In genomic region chr11:75146711-75147110, GRCh38 we compare ENCODE assay signal across 28 cellular contexts. TPM values are rescaled to one million over a fixed set of nuclear protein-coding genes. Genes with fewer than 3 reads are reported as not detected.
"Had no signal": no experiment of that assay in that cellular context is flagged by ENCODE, and none has a peak within 500 bp of the region (broad histone marks: within the 10 kb centered on the region; RNA-seq: fewer than 3 reads in every experiment).

No MANE protein-coding gene starts in this region.

- DNase-seq: activated CD4-positive, alpha-beta T cell treated with anti-CD3 and anti-CD28 coated beads, Interleukin-2, amount 10 ng/mL, durations not matched to agents 24 days and 14 days; activated CD4-positive, alpha-beta T cell treated with anti-CD3 and anti-CD28 coated beads, Interleukin-2, amount 50 U/mL, for 48 hours; activated CD4-positive, CD25-positive, alpha-beta regulatory T cell treated with anti-CD3 and anti-CD28 coated beads, Interleukin-2, amount 50 U/mL, for 72 hours; activated CD8-positive, alpha-beta memory T cell treated with anti-CD3 and anti-CD28 coated beads, Interleukin-2, amount 10 ng/mL, durations not matched to agents 7 days and 5 days; activated gamma-delta T cell; activated naive CD4-positive, alpha-beta T cell treated with anti-CD3 and anti-CD28 coated beads for 36 hours; activated naive CD8-positive, alpha-beta T cell treated with anti-CD3 and anti-CD28 coated beads, Interleukin-2, amount 10 ng/mL, durations not matched to agents 7 days and 5 days; activated T-cell treated with anti-CD3 and anti-CD28 coated beads, Interleukin-2, amount 50 U/mL, for 4 hours; anterior cingulate cortex; central memory CD4-positive, alpha-beta T cell; KG1; NCI-H1048; NCI-H1417; NCI-H1930; NCI-H2171 treated with DMSO at 0.1 percent for 48 hours; NCI-H510A; NCI-H526 treated with DMSO at 0.1 percent for 48 hours; NCI-H82; SIG-M5; T-helper 17 cell; T-helper 9 cell had no signal

- H3K27me3 ChIP-seq: adrenal gland, breast epithelium had no signal

- H3K4me1 ChIP-seq: breast epithelium had no signal

- H3K36me3 Mint-ChIP-seq: activated CD8-positive, alpha-beta memory T cell treated with anti-CD3 and anti-CD28 coated beads, Interleukin-2, amount 10 ng/mL, durations not matched to agents 7 days and 5 days; activated naive CD8-positive, alpha-beta T cell treated with anti-CD3 and anti-CD28 coated beads, Interleukin-2, amount 10 ng/mL, durations not matched to agents 7 days and 5 days; WTC11 had no signal

- ATAC-seq: activated CD8-positive, alpha-beta memory T cell treated with anti-CD3 and anti-CD28 coated beads, Interleukin-2, amount 10 ng/mL, durations not matched to agents 7 days and 5 days; activated T-cell treated with anti-CD3 and anti-CD28 coated beads, Interleukin-2, amount 50 U/mL, for 4 hours; T-helper 17 cell; WTC11 had no signal

- H3K4me3 ChIP-seq: adrenal gland, breast epithelium had no signal

- H3K27ac Mint-ChIP-seq: activated CD4-positive, alpha-beta T cell treated with anti-CD3 and anti-CD28 coated beads, Interleukin-2, amount 10 ng/mL, durations not matched to agents 24 days and 14 days; activated CD8-positive, alpha-beta memory T cell treated with anti-CD3 and anti-CD28 coated beads, Interleukin-2, amount 10 ng/mL, durations not matched to agents 7 days and 5 days; activated naive CD4-positive, alpha-beta T cell treated with anti-CD3 and anti-CD28 coated beads for 36 hours; T-helper 17 cell; WTC11 had no signal

- H3K9me3 Mint-ChIP-seq: activated CD4-positive, alpha-beta T cell treated with anti-CD3 and anti-CD28 coated beads, Interleukin-2, amount 10 ng/mL, durations not matched to agents 24 days and 14 days; activated naive CD4-positive, alpha-beta T cell treated with anti-CD3 and anti-CD28 coated beads for 36 hours; activated naive CD8-positive, alpha-beta T cell treated with anti-CD3 and anti-CD28 coated beads, Interleukin-2, amount 10 ng/mL, durations not matched to agents 7 days and 5 days; activated T-cell treated with anti-CD3 and anti-CD28 coated beads, Interleukin-2, amount 50 U/mL, for 4 hours; WTC11 had no signal

- H3K4me3 Mint-ChIP-seq: activated CD4-positive, alpha-beta T cell treated with anti-CD3 and anti-CD28 coated beads, Interleukin-2, amount 10 ng/mL, durations not matched to agents 24 days and 14 days; activated CD8-positive, alpha-beta memory T cell treated with anti-CD3 and anti-CD28 coated beads, Interleukin-2, amount 10 ng/mL, durations not matched to agents 7 days and 5 days; activated naive CD4-positive, alpha-beta T cell treated with anti-CD3 and anti-CD28 coated beads for 36 hours; activated naive CD8-positive, alpha-beta T cell treated with anti-CD3 and anti-CD28 coated beads, Interleukin-2, amount 10 ng/mL, durations not matched to agents 7 days and 5 days; activated T-cell treated with anti-CD3 and anti-CD28 coated beads, Interleukin-2, amount 50 U/mL, for 4 hours; T-helper 17 cell; WTC11 had no signal

- H3K36me3 ChIP-seq: adrenal gland, breast epithelium had no signal

- H3K9me3 ChIP-seq: adrenal gland, breast epithelium had no signal

- H3K27ac ChIP-seq: breast epithelium had no signal

RNA-seq across cellular contexts. Expression of gene SLCO2B1, which starts 4.2 kb away (rescaled TPM):
- total RNA-seq: activated CD4-positive, alpha-beta T cell treated with anti-CD3 and anti-CD28 coated beads, Interleukin-2, amount 10 ng/mL, durations not matched to agents 24 days and 14 days; activated CD8-positive, alpha-beta memory T cell treated with anti-CD3 and anti-CD28 coated beads, Interleukin-2, amount 10 ng/mL, durations not matched to agents 7 days and 5 days; activated naive CD4-positive, alpha-beta T cell treated with anti-CD3 and anti-CD28 coated beads for 36 hours; LHCN-M2; T-helper 17 cell had no signal

RNA-seq across cellular contexts. Expression of gene OR2AT4, which starts 50.0 kb away (rescaled TPM):
- total RNA-seq: activated CD4-positive, alpha-beta T cell treated with anti-CD3 and anti-CD28 coated beads, Interleukin-2, amount 10 ng/mL, durations not matched to agents 24 days and 14 days; activated CD8-positive, alpha-beta memory T cell treated with anti-CD3 and anti-CD28 coated beads, Interleukin-2, amount 10 ng/mL, durations not matched to agents 7 days and 5 days; activated naive CD4-positive, alpha-beta T cell treated with anti-CD3 and anti-CD28 coated beads for 36 hours; activated naive CD8-positive, alpha-beta T cell treated with anti-CD3 and anti-CD28 coated beads, Interleukin-2, amount 10 ng/mL, durations not matched to agents 7 days and 5 days; activated T-cell treated with anti-CD3 and anti-CD28 coated beads, Interleukin-2, amount 50 U/mL, for 4 hours; adrenal gland; breast epithelium; LHCN-M2; M059J; OCI-LY7; RPMI7951; T-helper 17 cell; WTC11 had no signal
- polyA plus RNA-seq: adrenal gland had no signal
